ENCODE assay signal across 1 cellular context in genomic region chr1:10905841-10906655, GRCh38.
TF ChIP-seq lines count a peak whose summit lies in the region.

No MANE protein-coding gene starts in this region.

TF ChIP-seq in SK-N-SH treated with all-trans-retinoic acid at 6 μM for 48 hours, 23 proteins besides CTCF, POLR2A, EP300 and RAD21 (continued from another document):
- TF ChIP-seq GLIS3 (CRISPR knock-in tag; IDR thresholded peaks at IDR 0.05): no peak
- TF ChIP-seq, protein P1, sequence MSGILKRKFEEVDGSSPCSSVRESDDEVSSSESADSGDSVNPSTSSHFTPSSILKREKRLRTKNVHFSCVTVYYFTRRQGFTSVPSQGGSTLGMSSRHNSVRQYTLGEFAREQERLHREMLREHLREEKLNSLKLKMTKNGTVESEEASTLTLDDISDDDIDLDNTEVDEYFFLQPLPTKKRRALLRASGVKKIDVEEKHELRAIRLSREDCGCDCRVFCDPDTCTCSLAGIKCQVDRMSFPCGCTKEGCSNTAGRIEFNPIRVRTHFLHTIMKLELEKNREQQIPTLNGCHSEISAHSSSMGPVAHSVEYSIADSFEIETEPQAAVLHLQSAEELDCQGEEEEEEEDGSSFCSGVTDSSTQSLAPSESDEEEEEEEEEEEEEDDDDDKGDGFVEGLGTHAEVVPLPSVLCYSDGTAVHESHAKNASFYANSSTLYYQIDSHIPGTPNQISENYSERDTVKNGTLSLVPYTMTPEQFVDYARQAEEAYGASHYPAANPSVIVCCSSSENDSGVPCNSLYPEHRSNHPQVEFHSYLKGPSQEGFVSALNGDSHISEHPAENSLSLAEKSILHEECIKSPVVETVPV (CRISPR knock-in tag; IDR thresholded peaks at IDR 0.05): no peak
- TF ChIP-seq, protein P2, sequence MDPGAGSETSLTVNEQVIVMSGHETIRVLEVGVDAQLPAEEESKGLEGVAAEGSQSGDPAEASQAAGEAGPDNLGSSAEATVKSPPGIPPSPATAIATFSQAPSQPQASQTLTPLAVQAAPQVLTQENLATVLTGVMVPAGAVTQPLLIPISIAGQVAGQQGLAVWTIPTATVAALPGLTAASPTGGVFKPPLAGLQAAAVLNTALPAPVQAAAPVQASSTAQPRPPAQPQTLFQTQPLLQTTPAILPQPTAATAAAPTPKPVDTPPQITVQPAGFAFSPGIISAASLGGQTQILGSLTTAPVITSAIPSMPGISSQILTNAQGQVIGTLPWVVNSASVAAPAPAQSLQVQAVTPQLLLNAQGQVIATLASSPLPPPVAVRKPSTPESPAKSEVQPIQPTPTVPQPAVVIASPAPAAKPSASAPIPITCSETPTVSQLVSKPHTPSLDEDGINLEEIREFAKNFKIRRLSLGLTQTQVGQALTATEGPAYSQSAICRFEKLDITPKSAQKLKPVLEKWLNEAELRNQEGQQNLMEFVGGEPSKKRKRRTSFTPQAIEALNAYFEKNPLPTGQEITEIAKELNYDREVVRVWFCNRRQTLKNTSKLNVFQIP (CRISPR knock-in tag; IDR thresholded peaks at IDR 0.05; ENCODE audit: borderline replicate concordance, low read depth): no peak
- TF ChIP-seq TOX (CRISPR knock-in tag; IDR thresholded peaks at IDR 0.05; ENCODE audit: borderline replicate concordance): no peak
- no peak for TF ChIP-seq ZFP30 (CRISPR knock-in tag; IDR thresholded peaks at IDR 0.05)
- TF ChIP-seq ZNF70 (CRISPR knock-in tag; IDR thresholded peaks at IDR 0.05): no peak
- TF ChIP-seq, protein P3, sequence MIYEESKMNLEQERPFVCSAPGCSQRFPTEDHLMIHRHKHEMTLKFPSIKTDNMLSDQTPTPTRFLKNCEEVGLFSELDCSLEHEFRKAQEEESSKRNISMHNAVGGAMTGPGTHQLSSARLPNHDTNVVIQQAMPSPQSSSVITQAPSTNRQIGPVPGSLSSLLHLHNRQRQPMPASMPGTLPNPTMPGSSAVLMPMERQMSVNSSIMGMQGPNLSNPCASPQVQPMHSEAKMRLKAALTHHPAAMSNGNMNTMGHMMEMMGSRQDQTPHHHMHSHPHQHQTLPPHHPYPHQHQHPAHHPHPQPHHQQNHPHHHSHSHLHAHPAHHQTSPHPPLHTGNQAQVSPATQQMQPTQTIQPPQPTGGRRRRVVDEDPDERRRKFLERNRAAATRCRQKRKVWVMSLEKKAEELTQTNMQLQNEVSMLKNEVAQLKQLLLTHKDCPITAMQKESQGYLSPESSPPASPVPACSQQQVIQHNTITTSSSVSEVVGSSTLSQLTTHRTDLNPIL (CRISPR knock-in tag; IDR thresholded peaks at IDR 0.05; ENCODE audit: low read depth): no peak
- TF ChIP-seq CSDC2 (CRISPR knock-in tag; IDR thresholded peaks at IDR 0.05): no peak
- TF ChIP-seq OSR1 (CRISPR knock-in tag; IDR thresholded peaks at IDR 0.05): no peak
